ENCODE assay signal across 1 cellular context in the genomic region with DNA sequence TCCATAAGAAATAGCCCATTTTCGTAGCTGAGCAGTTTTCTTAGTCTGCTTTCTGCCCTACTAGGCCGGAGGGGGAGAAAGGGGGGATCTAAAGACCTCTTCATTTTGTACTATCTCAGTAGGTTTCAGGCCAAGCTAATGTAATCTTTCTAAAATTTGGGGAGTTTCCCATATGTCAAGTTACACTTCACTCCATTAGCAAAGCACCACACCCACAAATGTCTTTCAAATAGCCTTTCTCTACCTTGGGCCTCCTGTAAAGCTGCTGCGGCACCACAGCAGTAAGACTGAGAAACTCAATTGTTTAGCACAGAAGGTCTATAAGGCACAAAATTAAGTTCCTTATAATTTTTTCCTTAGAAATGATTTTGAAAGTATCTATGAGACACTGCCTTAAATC.
TF ChIP-seq lines count a peak whose summit lies in the region.

No MANE protein-coding gene starts in this region.

TF ChIP-seq in HEK293, 187 proteins besides CTCF, POLR2A, EP300 and RAD21 (continued from another document):
- TF ChIP-seq TSHZ1 (tag by site-specific recombination; IDR thresholded peaks at IDR 0.05; ENCODE audit: borderline replicate concordance) = no peak
